1 cellular context compared by ENCODE assay signal in genomic region chr3:41961061-41961749, GRCh38.
TF ChIP-seq lines count a peak whose summit lies in the region.

No MANE protein-coding gene starts in this region.

TF ChIP-seq in H1, 55 proteins besides CTCF, POLR2A, EP300 and RAD21 (continued from another document):
- no peak for TF ChIP-seq TBP (IDR thresholded peaks at IDR 0.05; ENCODE audit: low read depth, low read length)
- TF ChIP-seq TAF7 (optimal IDR thresholded peaks at IDR 0.05; ENCODE audit: borderline replicate concordance, low read depth, low read length) = no peak
- TF ChIP-seq JUN (IDR thresholded peaks at IDR 0.05; ENCODE audit: low read depth, low read length) = no peak
- no peak for TF ChIP-seq CBX5 (IDR thresholded peaks at IDR 0.05; ENCODE audit: low read depth, low read length)
- no peak for TF ChIP-seq GTF2F1 (IDR thresholded peaks at IDR 0.05; ENCODE audit: borderline replicate concordance, low read depth, low read length)
- TF ChIP-seq ASH2L (IDR thresholded peaks at IDR 0.05; ENCODE audit: low read length) = peak; percentile 88
- TF ChIP-seq MAX (IDR thresholded peaks at IDR 0.05) = 0 out of 2 replicates have a peak, but pooled peaks have one; percentile 13
- TF ChIP-seq ZNF274 (IDR thresholded peaks at IDR 0.05; ENCODE audit: borderline replicate concordance, extremely low read depth, low read length) = no peak
- TF ChIP-seq BCL11A (IDR thresholded peaks at IDR 0.05; ENCODE audit: low read depth in 2 of 2, low read length in 2 of 2) = no peak
- peak; percentile 19 for TF ChIP-seq SAP30 (IDR thresholded peaks at IDR 0.05; ENCODE audit: insufficient read depth, insufficient replicate concordance, low read length)
- TF ChIP-seq RBBP5 (IDR thresholded peaks at IDR 0.05; ENCODE audit: borderline replicate concordance, low read depth, low read length) = peak; percentile 68; the same call in 1 of the 2 replicates
- no peak for TF ChIP-seq BACH1 (IDR thresholded peaks at IDR 0.05; ENCODE audit: low read length)
- no peak for TF ChIP-seq NANOG (IDR thresholded peaks at IDR 0.05; ENCODE audit: insufficient read depth, low read depth, low read length, poor library complexity, severe bottlenecking)
- no peak for TF ChIP-seq CBX8 (IDR thresholded peaks at IDR 0.05; ENCODE audit: borderline replicate concordance, low read depth, low read length)
- no peak for TF ChIP-seq CEBPB (IDR thresholded peaks at IDR 0.05; ENCODE audit: low read depth, low read length)
- no peak for TF ChIP-seq GABPA (IDR thresholded peaks at IDR 0.05; ENCODE audit: borderline replicate concordance, insufficient read depth, low read length)
- no peak for TF ChIP-seq HDAC6 (IDR thresholded peaks at IDR 0.05; ENCODE audit: low read depth, low read length)
- TF ChIP-seq POLR2AphosphoS5 (IDR thresholded peaks at IDR 0.05; ENCODE audit: low read depth, low read length) = peak; percentile 59; the same call in 1 of the 2 replicates
- TF ChIP-seq, protein P1, sequence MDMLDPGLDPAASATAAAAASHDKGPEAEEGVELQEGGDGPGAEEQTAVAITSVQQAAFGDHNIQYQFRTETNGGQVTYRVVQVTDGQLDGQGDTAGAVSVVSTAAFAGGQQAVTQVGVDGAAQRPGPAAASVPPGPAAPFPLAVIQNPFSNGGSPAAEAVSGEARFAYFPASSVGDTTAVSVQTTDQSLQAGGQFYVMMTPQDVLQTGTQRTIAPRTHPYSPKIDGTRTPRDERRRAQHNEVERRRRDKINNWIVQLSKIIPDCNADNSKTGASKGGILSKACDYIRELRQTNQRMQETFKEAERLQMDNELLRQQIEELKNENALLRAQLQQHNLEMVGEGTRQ (IDR thresholded peaks at IDR 0.05; ENCODE audit: low read length) = no peak
- TF ChIP-seq ATF2 (IDR thresholded peaks at IDR 0.05; ENCODE audit: low read length) = no peak
- TF ChIP-seq SUZ12 (IDR thresholded peaks at IDR 0.05; ENCODE audit: low read length) = no peak
- TF ChIP-seq, protein P2, sequence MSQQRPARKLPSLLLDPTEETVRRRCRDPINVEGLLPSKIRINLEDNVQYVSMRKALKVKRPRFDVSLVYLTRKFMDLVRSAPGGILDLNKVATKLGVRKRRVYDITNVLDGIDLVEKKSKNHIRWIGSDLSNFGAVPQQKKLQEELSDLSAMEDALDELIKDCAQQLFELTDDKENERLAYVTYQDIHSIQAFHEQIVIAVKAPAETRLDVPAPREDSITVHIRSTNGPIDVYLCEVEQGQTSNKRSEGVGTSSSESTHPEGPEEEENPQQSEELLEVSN (IDR thresholded peaks at IDR 0.05) = no peak
- TF ChIP-seq POU5F1 (IDR thresholded peaks at IDR 0.05; ENCODE audit: low read depth, low read length) = no peak
- TF ChIP-seq EZH2 (IDR thresholded peaks at IDR 0.05; ENCODE audit: low read depth, low read length, severe bottlenecking) = no peak
- TF ChIP-seq PHF8 (conservative IDR thresholded peaks at IDR 0.05; ENCODE audit: low read depth, low read length) = peak; percentile 48; the same call in 1 of the 2 replicates
- no peak for TF ChIP-seq KDM4A (IDR thresholded peaks at IDR 0.05; ENCODE audit: low read depth, low read length, severe bottlenecking)
- TF ChIP-seq EGR1 (IDR thresholded peaks at IDR 0.05; ENCODE audit: borderline replicate concordance, low read depth, low read length) = no peak
- no peak for TF ChIP-seq RFX5 (IDR thresholded peaks at IDR 0.05; ENCODE audit: borderline replicate concordance, low read depth, low read length)
- TF ChIP-seq SIX5 (IDR thresholded peaks at IDR 0.05; ENCODE audit: low read depth, low read length) = no peak
- TF ChIP-seq TCF12 (IDR thresholded peaks at IDR 0.05; ENCODE audit: low read depth, low read length) = no peak
- TF ChIP-seq CHD1 (IDR thresholded peaks at IDR 0.05; ENCODE audit: low read depth, low read length) = no peak
- TF ChIP-seq ATF3 (IDR thresholded peaks at IDR 0.05; ENCODE audit: insufficient read depth, low read depth, low read length) = no peak
- TF ChIP-seq BRCA1 (IDR thresholded peaks at IDR 0.05; ENCODE audit: low read depth, low read length) = no peak
- no peak for TF ChIP-seq RXRA (IDR thresholded peaks at IDR 0.05; ENCODE audit: insufficient read depth, low read depth, low read length)
- TF ChIP-seq CHD2 (IDR thresholded peaks at IDR 0.05; ENCODE audit: low read length) = 0 out of 2 replicates have a peak, but pooled peaks have one; percentile 4
- no peak for TF ChIP-seq FOSL1 (IDR thresholded peaks at IDR 0.05; ENCODE audit: insufficient read depth, low read depth, low read length)
TF ChIP-seq in H1: peak in this region for 9.
